Comparison of ENCODE assay signal across 2 cellular contexts in the genomic region with DNA sequence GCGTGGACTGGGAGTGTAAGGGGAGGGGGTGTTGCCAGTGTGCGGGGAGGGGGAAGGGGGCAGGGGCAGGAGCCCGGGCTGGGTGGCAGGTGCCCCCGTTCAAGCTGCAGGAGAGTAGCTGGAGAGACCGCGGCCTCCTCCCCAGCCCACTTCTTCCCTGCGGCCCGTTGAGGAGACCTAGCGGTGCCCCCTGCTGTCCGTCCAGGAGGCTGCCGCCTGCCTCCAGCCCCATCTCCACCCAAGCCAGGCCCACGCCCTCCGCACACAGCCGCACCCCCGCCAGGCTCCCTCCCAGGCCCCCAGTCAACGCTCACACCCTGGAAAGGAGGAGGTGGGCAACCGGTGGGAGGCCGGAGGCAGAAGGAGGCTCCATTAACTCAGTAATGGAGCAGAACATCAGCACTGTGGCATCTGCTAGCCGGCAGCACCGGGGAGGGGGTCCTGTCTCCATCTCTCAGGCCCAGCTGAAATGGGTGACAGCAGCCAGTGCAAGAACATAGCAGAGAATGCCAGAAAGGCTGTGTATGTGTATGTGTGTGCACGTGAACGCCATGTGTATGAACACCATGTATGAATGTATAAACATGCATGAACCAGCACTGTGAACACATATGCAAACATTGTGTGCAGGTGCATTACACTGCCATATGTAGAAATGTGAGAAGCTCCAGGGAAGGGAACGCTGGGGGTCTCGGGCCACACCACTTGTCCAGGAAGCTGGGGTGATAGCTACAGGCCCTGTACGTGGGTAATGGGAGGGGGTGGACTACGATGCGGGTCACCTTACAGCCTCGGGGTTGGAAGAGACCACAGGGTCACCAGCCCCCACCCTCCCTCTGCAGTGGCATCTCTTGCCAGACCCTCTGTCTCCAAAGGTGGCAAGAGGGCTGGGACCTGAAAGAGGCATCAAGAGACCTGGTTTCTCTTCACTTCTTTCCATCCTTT.
TF ChIP-seq lines count a peak whose summit lies in the region.

No MANE protein-coding gene starts in this region.

TF ChIP-seq in Ishikawa, 13 proteins besides CTCF, POLR2A, EP300 and RAD21 (continued from another document):
- TF ChIP-seq FOXM1 (IDR thresholded peaks at IDR 0.05; ENCODE audit: borderline replicate concordance, low read depth) (no peak), EGR1 (IDR thresholded peaks at IDR 0.05) (no peak), TAF1 (IDR thresholded peaks at IDR 0.05; ENCODE audit: low read depth) (no peak), NFIC (IDR thresholded peaks at IDR 0.05) (no peak)
- TF ChIP-seq, protein P1, sequence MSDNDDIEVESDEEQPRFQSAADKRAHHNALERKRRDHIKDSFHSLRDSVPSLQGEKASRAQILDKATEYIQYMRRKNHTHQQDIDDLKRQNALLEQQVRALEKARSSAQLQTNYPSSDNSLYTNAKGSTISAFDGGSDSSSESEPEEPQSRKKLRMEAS (IDR thresholded peaks at IDR 0.05), result no peak
TF ChIP-seq in Ishikawa: peak in this region for 0.

TF ChIP-seq in SK-N-SH treated with all-trans-retinoic acid at 6 μM for 48 hours, 23 proteins besides CTCF, POLR2A, EP300 and RAD21 (continued from another document):
- TF ChIP-seq, protein P2, sequence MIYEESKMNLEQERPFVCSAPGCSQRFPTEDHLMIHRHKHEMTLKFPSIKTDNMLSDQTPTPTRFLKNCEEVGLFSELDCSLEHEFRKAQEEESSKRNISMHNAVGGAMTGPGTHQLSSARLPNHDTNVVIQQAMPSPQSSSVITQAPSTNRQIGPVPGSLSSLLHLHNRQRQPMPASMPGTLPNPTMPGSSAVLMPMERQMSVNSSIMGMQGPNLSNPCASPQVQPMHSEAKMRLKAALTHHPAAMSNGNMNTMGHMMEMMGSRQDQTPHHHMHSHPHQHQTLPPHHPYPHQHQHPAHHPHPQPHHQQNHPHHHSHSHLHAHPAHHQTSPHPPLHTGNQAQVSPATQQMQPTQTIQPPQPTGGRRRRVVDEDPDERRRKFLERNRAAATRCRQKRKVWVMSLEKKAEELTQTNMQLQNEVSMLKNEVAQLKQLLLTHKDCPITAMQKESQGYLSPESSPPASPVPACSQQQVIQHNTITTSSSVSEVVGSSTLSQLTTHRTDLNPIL (CRISPR knock-in tag; IDR thresholded peaks at IDR 0.05; ENCODE audit: low read depth), result no peak
- no peak for TF ChIP-seq OSR1 (CRISPR knock-in tag; IDR thresholded peaks at IDR 0.05)
- TF ChIP-seq, protein P3, sequence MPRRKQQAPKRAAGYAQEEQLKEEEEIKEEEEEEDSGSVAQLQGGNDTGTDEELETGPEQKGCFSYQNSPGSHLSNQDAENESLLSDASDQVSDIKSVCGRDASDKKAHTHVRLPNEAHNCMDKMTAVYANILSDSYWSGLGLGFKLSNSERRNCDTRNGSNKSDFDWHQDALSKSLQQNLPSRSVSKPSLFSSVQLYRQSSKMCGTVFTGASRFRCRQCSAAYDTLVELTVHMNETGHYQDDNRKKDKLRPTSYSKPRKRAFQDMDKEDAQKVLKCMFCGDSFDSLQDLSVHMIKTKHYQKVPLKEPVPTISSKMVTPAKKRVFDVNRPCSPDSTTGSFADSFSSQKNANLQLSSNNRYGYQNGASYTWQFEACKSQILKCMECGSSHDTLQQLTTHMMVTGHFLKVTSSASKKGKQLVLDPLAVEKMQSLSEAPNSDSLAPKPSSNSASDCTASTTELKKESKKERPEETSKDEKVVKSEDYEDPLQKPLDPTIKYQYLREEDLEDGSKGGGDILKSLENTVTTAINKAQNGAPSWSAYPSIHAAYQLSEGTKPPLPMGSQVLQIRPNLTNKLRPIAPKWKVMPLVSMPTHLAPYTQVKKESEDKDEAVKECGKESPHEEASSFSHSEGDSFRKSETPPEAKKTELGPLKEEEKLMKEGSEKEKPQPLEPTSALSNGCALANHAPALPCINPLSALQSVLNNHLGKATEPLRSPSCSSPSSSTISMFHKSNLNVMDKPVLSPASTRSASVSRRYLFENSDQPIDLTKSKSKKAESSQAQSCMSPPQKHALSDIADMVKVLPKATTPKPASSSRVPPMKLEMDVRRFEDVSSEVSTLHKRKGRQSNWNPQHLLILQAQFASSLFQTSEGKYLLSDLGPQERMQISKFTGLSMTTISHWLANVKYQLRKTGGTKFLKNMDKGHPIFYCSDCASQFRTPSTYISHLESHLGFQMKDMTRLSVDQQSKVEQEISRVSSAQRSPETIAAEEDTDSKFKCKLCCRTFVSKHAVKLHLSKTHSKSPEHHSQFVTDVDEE (CRISPR knock-in tag; IDR thresholded peaks at IDR 0.05), result no peak
- TF ChIP-seq ZFP30 (CRISPR knock-in tag; IDR thresholded peaks at IDR 0.05), result no peak
- no peak for TF ChIP-seq ESRRG (CRISPR knock-in tag; IDR thresholded peaks at IDR 0.05)
- TF ChIP-seq ZNF8 (CRISPR knock-in tag; IDR thresholded peaks at IDR 0.05), result no peak
- no peak for TF ChIP-seq GLIS3 (CRISPR knock-in tag; IDR thresholded peaks at IDR 0.05)
- no peak for TF ChIP-seq ZC3H10 (CRISPR knock-in tag; IDR thresholded peaks at IDR 0.05)
- no peak for TF ChIP-seq CSDC2 (CRISPR knock-in tag; IDR thresholded peaks at IDR 0.05)
- TF ChIP-seq TOX (CRISPR knock-in tag; IDR thresholded peaks at IDR 0.05; ENCODE audit: borderline replicate concordance), result no peak
- TF ChIP-seq TCF4 (CRISPR knock-in tag; IDR thresholded peaks at IDR 0.05; ENCODE audit: borderline replicate concordance), result no peak
- TF ChIP-seq BACH2 (CRISPR knock-in tag; IDR thresholded peaks at IDR 0.05; ENCODE audit: borderline replicate concordance), result no peak
- TF ChIP-seq, protein P4, sequence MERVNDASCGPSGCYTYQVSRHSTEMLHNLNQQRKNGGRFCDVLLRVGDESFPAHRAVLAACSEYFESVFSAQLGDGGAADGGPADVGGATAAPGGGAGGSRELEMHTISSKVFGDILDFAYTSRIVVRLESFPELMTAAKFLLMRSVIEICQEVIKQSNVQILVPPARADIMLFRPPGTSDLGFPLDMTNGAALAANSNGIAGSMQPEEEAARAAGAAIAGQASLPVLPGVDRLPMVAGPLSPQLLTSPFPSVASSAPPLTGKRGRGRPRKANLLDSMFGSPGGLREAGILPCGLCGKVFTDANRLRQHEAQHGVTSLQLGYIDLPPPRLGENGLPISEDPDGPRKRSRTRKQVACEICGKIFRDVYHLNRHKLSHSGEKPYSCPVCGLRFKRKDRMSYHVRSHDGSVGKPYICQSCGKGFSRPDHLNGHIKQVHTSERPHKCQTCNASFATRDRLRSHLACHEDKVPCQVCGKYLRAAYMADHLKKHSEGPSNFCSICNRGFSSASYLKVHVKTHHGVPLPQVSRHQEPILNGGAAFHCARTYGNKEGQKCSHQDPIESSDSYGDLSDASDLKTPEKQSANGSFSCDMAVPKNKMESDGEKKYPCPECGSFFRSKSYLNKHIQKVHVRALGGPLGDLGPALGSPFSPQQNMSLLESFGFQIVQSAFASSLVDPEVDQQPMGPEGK (CRISPR knock-in tag; IDR thresholded peaks at IDR 0.05; ENCODE audit: borderline replicate concordance), result no peak
TF ChIP-seq in SK-N-SH treated with all-trans-retinoic acid at 6 μM for 48 hours: peak in this region for 0.
